ENCODE assay signal across 29 cellular contexts in the genomic region with DNA sequence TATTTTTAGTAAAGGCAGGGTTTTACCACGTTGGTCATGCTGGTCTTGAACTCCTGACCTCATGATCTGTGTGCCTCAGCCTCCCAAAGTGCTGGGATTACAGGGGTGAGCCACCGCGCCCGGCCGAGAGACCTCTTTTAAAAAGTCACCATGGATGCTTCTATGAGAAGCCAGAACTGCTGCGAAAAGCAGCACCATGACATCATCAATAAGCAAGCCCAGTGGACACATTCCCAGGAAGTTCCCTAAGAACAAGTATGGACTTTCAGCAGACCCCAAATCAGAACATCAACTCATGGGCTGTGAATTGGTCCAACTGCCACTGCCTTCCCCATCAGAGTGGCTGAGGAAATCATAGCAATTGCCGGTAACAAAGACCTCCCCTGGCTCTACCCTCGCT.
"Had no signal": no experiment of that assay in that cellular context is flagged by ENCODE, and none has a peak within 500 bp of the region (broad histone marks: within the 10 kb centered on the region; RNA-seq: fewer than 3 reads in every experiment).

No MANE protein-coding gene starts in this region.

- H3K27me3 ChIP-seq: colonic mucosa, esophagus muscularis mucosa, gastrocnemius medialis, gastroesophageal sphincter, heart left ventricle, heart right ventricle had no signal

- H3K9me3 Mint-ChIP-seq: dendritic cell treated with granulocyte-macrophage colony-stimulating factor and Interleukin-4, amounts not matched to agents 40 ng/mL and 50 ng/mL, for 4 days; effector memory CD8-positive, alpha-beta T cell; endodermal cell had no signal

- H3K4me3 ChIP-seq: colonic mucosa, coronary artery, dorsolateral prefrontal cortex, esophagus muscularis mucosa, esophagus squamous epithelium, gastrocnemius medialis, gastroesophageal sphincter, heart left ventricle, heart right ventricle had no signal

- H3K27ac ChIP-seq: colonic mucosa, coronary artery, dorsolateral prefrontal cortex, epithelial cell of prostate, esophagus muscularis mucosa, esophagus squamous epithelium, foreskin keratinocyte, gastrocnemius medialis, gastroesophageal sphincter, heart left ventricle, heart right ventricle had no signal

- H3K9me3 ChIP-seq: colonic mucosa, esophagus muscularis mucosa, esophagus squamous epithelium, gastrocnemius medialis, gastroesophageal sphincter, heart left ventricle, heart right ventricle had no signal

- H3K36me3 ChIP-seq: colonic mucosa, esophagus muscularis mucosa, esophagus squamous epithelium, gastrocnemius medialis, gastroesophageal sphincter, heart left ventricle, heart right ventricle had no signal

- H3K27ac Mint-ChIP-seq: dendritic cell treated with granulocyte-macrophage colony-stimulating factor and Interleukin-4, amounts not matched to agents 40 ng/mL and 50 ng/mL, for 4 days; effector memory CD8-positive, alpha-beta T cell; endodermal cell had no signal

- H3K4me1 ChIP-seq: colonic mucosa, foreskin keratinocyte, gastrocnemius medialis had no signal

- ATAC-seq: effector memory CD8-positive, alpha-beta T cell; esophagus mucosa; foreskin keratinocyte; gastrocnemius medialis; gastroesophageal sphincter; heart left ventricle; heart right ventricle had no signal

- FAIRE-seq: colon, endometrium, endothelial cell of umbilical vein, frontal cortex had no signal

- DNase-seq: colonic mucosa; cortex of kidney; dermis blood vessel endothelial cell; dorsolateral prefrontal cortex; effector CD4-positive, alpha-beta T cell; effector CD8-positive, alpha-beta T cell; effector memory CD4-positive, alpha-beta T cell; effector memory CD8-positive, alpha-beta T cell; endodermal cell; erythroblast; esophagus squamous epithelium; foreskin fibroblast; foreskin keratinocyte; foreskin melanocyte; gastrocnemius medialis; glutamatergic neuron; head of caudate nucleus; heart left ventricle; heart right ventricle had no signal

- H3K4me3 Mint-ChIP-seq: dendritic cell treated with granulocyte-macrophage colony-stimulating factor and Interleukin-4, amounts not matched to agents 40 ng/mL and 50 ng/mL, for 4 days; effector memory CD8-positive, alpha-beta T cell; endodermal cell had no signal
